In the genomic region with DNA sequence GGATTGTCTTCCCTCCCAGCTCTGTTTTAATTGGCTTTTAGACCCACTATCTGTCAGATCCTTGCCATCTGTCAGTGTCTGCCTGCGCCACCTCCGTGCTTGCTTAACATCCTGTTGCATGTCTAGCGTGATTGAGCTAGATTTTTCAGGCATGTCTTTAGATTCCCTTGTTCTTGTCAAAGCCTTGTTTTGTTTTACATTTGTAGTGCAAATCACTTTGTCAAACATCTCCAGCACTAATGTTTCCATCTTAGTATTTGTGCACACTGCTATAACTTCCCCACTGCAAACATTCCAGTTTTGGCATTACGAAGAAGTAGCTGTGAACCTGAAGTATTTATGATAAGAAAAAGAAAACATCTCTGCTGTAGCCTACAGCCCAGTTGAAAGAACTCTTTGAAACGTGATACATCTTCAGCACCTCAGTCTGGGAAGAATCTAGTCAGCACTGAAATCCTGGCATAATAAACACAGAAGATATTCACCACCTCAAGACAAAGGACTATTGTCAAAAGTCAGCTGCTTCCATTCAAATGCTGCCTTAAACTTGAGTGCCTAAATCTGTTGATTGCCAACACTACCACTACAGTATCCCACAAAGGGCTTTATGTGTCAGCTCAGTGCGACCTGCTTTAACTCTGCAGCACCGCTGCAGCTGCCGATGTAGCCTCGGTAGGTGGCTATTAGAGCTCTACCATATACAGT, we compare ENCODE assay signal across 1 cellular context.
TF ChIP-seq lines count a peak whose summit lies in the region.

No MANE protein-coding gene starts in this region.

TF ChIP-seq in HEK293, 187 proteins besides CTCF, POLR2A, EP300 and RAD21 (continued from another document):
- TF ChIP-seq, protein P1, sequence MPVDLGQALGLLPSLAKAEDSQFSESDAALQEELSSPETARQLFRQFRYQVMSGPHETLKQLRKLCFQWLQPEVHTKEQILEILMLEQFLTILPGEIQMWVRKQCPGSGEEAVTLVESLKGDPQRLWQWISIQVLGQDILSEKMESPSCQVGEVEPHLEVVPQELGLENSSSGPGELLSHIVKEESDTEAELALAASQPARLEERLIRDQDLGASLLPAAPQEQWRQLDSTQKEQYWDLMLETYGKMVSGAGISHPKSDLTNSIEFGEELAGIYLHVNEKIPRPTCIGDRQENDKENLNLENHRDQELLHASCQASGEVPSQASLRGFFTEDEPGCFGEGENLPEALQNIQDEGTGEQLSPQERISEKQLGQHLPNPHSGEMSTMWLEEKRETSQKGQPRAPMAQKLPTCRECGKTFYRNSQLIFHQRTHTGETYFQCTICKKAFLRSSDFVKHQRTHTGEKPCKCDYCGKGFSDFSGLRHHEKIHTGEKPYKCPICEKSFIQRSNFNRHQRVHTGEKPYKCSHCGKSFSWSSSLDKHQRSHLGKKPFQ (tag by site-specific recombination; IDR thresholded peaks at IDR 0.05): peak; percentile 25; the same call in 1 of the 2 replicates
- peak; percentile 80 for TF ChIP-seq FEZF1 (tag by site-specific recombination; IDR thresholded peaks at IDR 0.05)
- TF ChIP-seq, protein P2, sequence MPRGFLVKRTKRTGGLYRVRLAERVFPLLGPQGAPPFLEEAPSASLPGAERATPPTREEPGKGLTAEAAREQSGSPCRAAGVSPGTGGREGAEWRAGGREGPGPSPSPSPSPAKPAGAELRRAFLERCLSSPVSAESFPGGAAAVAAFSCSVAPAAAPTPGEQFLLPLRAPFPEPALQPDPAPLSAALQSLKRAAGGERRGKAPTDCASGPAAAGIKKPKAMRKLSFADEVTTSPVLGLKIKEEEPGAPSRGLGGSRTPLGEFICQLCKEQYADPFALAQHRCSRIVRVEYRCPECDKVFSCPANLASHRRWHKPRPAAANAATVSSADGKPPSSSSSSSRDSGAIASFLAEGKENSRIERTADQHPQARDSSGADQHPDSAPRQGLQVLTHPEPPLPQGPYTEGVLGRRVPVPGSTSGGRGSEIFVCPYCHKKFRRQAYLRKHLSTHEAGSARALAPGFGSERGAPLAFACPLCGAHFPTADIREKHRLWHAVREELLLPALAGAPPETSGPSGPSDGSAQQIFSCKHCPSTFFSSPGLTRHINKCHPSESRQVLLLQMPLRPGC (tag by site-specific recombination; IDR thresholded peaks at IDR 0.05): peak; percentile 17; the same call in 1 of the 2 replicates
- TF ChIP-seq, protein P3, sequence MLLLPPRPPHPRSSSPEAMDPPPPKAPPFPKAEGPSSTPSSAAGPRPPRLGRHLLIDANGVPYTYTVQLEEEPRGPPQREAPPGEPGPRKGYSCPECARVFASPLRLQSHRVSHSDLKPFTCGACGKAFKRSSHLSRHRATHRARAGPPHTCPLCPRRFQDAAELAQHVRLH (tag by site-specific recombination; IDR thresholded peaks at IDR 0.05): peak; percentile 61; the same call in 1 of the 2 replicates
